Comparison of ENCODE assay signal across 19 cellular contexts in genomic region chr1:60994369-60994768, GRCh38.
"Had no signal": no experiment of that assay in that cellular context is flagged by ENCODE, and none has a peak within 500 bp of the region (broad histone marks: within the 10 kb centered on the region; RNA-seq: fewer than 3 reads in every experiment).

No MANE protein-coding gene starts in this region.

- H3K4me3 ChIP-seq: heart right ventricle, mucosa of descending colon, psoas muscle, skin epidermis, stomach had no signal

- H3K27me3 Mint-ChIP-seq: dendritic cell treated with granulocyte-macrophage colony-stimulating factor and Interleukin-4, amounts not matched to agents 40 ng/mL and 50 ng/mL, for 4 days had no signal

- H3K9me3 ChIP-seq: heart right ventricle, mucosa of descending colon, neutrophil, psoas muscle, stomach had no signal

- H3K27me3 ChIP-seq: heart right ventricle, neutrophil, stomach had no signal

- H3K27ac ChIP-seq: heart right ventricle, neutrophil, psoas muscle, skin epidermis, stomach had no signal

- H3K9me3 Mint-ChIP-seq: dendritic cell treated with granulocyte-macrophage colony-stimulating factor and Interleukin-4, amounts not matched to agents 40 ng/mL and 50 ng/mL, for 4 days; effector memory CD8-positive, alpha-beta T cell; naive thymus-derived CD8-positive, alpha-beta T cell had no signal

- H3K36me3 Mint-ChIP-seq: naive thymus-derived CD8-positive, alpha-beta T cell had no signal

- H3K4me1 Mint-ChIP-seq: naive thymus-derived CD8-positive, alpha-beta T cell had no signal

- DNase-seq: effector memory CD8-positive, alpha-beta T cell; foreskin melanocyte; heart right ventricle; hypothalamus; mammary epithelial cell; mucosa of descending colon; naive thymus-derived CD8-positive, alpha-beta T cell; psoas muscle; retina; stimulated activated CD4-positive, alpha-beta T cell treated with anti-CD3 and anti-CD28 coated beads, Interleukin-12 subunit alpha, Interleukin-12 subunit beta, amount 100 ng/mL, for 4 hours; stimulated activated naive CD4-positive, alpha-beta T cell; stomach; substantia nigra; trophoblast cell had no signal

- FAIRE-seq: colon, islet of Langerhans had no signal

- H3K4me3 Mint-ChIP-seq: dendritic cell treated with granulocyte-macrophage colony-stimulating factor and Interleukin-4, amounts not matched to agents 40 ng/mL and 50 ng/mL, for 4 days; effector memory CD8-positive, alpha-beta T cell; naive thymus-derived CD8-positive, alpha-beta T cell had no signal

- H3K27ac Mint-ChIP-seq: dendritic cell treated with granulocyte-macrophage colony-stimulating factor and Interleukin-4, amounts not matched to agents 40 ng/mL and 50 ng/mL, for 4 days; effector memory CD8-positive, alpha-beta T cell; naive thymus-derived CD8-positive, alpha-beta T cell had no signal

- H3K36me3 ChIP-seq: heart right ventricle, neutrophil, stomach had no signal
